Comparison of ENCODE assay signal across 21 cellular contexts in genomic region chr16:89435051-89435450, GRCh38. TPM values are rescaled to one million over a fixed set of nuclear protein-coding genes. Genes with fewer than 3 reads are reported as not detected.
DNase-seq lines count a peak whose midpoint lies in the region; ATAC-seq, FAIRE-seq and TF ChIP-seq lines count a peak whose summit lies in the region.
"Had no signal": no experiment of that assay in that cellular context is flagged by ENCODE, and none has a peak within 500 bp of the region (broad histone marks: within the 10 kb centered on the region; RNA-seq: fewer than 3 reads in every experiment).

No MANE protein-coding gene starts in this region.

- H3K4me1 ChIP-seq in A549 (peaks cover 37% of the 10 kb centered on the region), osteoblast (ENCODE audit: insufficient read depth, low read length) (peaks cover 16% of the 10 kb centered on the region)
- H3K4me1 ChIP-seq in CD4-positive, CD25-positive, alpha-beta regulatory T cell (ENCODE audit: control insufficient read depth, insufficient read depth, low read length, poor library complexity, severe bottlenecking): peaks cover 89% of the 10 kb centered on the region

- peaks cover 98% of the 10 kb centered on the region for H3K79me2 ChIP-seq in osteoblast (ENCODE audit: insufficient read depth, low read length)

- no peak for TF ChIP-seq EP300 in A549 (IDR thresholded peaks at IDR 0.05)

- peaks cover 96% of the 10 kb centered on the region for H4K20me1 ChIP-seq in osteoblast (ENCODE audit: insufficient read depth, low read length)

- H3K4me2 ChIP-seq in A549: no peak overlapping the region
- no peak overlapping the region for H3K4me2 ChIP-seq in osteoblast (ENCODE audit: insufficient read depth, low read length)

- DNase-seq in A549 (ENCODE audit: low read depth in 1 of 2, low spot score in 1 of 2) (peak in 1 of 2 experiments; percentile 41), memory B cell (ENCODE audit: low spot score in 2 of 2) (no peak), GM19239 (ENCODE audit: insufficient read length, low spot score) (no peak), activated gamma-delta T cell (lab: John Stamatoyannopoulos, UW) (no peak), osteoblast (ENCODE audit: insufficient read length, low spot score, missing footprints) (no peak)
- no peak for DNase-seq in CD4-positive, CD25-positive, alpha-beta regulatory T cell
- peak; percentile 40 for DNase-seq in activated CD8-positive, alpha-beta T cell treated with anti-CD3 and anti-CD28 coated beads for 36 hours
- DNase-seq: activated CD8-positive, alpha-beta memory T cell treated with anti-CD3 and anti-CD28 coated beads for 24 hours; DMS53; HCEC 1CT; mesenchymal stem cell; MG63; NCI-H2081 treated with DMSO at 0.1 percent for 48 hours; NCI-H526 had no signal

- no peak for TF ChIP-seq POLR2A in A549 (IDR thresholded peaks at IDR 0.05; ENCODE audit: low read length)

- H2AFZ ChIP-seq in osteoblast (ENCODE audit: low read length): no peak overlapping the region

- H3K27ac Mint-ChIP-seq in CD4-positive, CD25-positive, alpha-beta regulatory T cell: peak overlapping the region; percentile 80 to 98 (median 97)
- H3K27ac Mint-ChIP-seq in activated CD8-positive, alpha-beta T cell treated with anti-CD3 and anti-CD28 coated beads for 36 hours: peak overlapping the region; percentile 58
- peak overlapping the region; percentile 87 for H3K27ac Mint-ChIP-seq in memory B cell

- H3K9me3 Mint-ChIP-seq in CD4-positive, CD25-positive, alpha-beta regulatory T cell: no peaks in the 10 kb centered on the region
- no peaks in the 10 kb centered on the region for H3K9me3 Mint-ChIP-seq in activated CD8-positive, alpha-beta T cell treated with anti-CD3 and anti-CD28 coated beads for 36 hours
- no peaks in the 10 kb centered on the region for H3K9me3 Mint-ChIP-seq in memory B cell

- no peaks in the 10 kb centered on the region for H3K36me3 ChIP-seq in CD4-positive, CD25-positive, alpha-beta regulatory T cell (ENCODE audit: control insufficient read depth, insufficient read depth, low read length)
- peaks cover 3% of the 10 kb centered on the region for H3K36me3 ChIP-seq in osteoblast (ENCODE audit: insufficient read depth, low read length)
- H3K36me3 ChIP-seq: adrenal gland, cardiac muscle cell had no signal

- H3K4me3 ChIP-seq in A549: no peak overlapping the region
- H3K4me3 ChIP-seq in CD4-positive, CD25-positive, alpha-beta regulatory T cell (ENCODE audit: low read depth, low read length): peak overlapping the region; percentile 69
- H3K4me3 ChIP-seq in osteoblast (ENCODE audit: insufficient read depth, low read length): no peak overlapping the region
- H3K4me3 ChIP-seq: adrenal gland, cardiac muscle cell, MG63, right atrium auricular region, SJSA1 had no signal

- H3K27me3 Mint-ChIP-seq in CD4-positive, CD25-positive, alpha-beta regulatory T cell: no peaks in the 10 kb centered on the region
- H3K27me3 Mint-ChIP-seq in activated CD8-positive, alpha-beta T cell treated with anti-CD3 and anti-CD28 coated beads for 36 hours: no peaks in the 10 kb centered on the region
- H3K27me3 Mint-ChIP-seq in memory B cell: no peaks in the 10 kb centered on the region

- no peak for ATAC-seq in A549
- no peak for ATAC-seq in CD4-positive, CD25-positive, alpha-beta regulatory T cell (ENCODE audit: low read depth in 2 of 2)
- peak; percentile 24 for ATAC-seq in activated CD8-positive, alpha-beta T cell treated with anti-CD3 and anti-CD28 coated beads for 36 hours
- no peak for ATAC-seq in memory B cell (ENCODE audit: low read depth)

- no peak overlapping the region for H3K27ac ChIP-seq in A549
- peak overlapping the region; percentile 29 for H3K27ac ChIP-seq in CD4-positive, CD25-positive, alpha-beta regulatory T cell (ENCODE audit: insufficient read depth, low read length, poor library complexity, severe bottlenecking)
- no peak overlapping the region for H3K27ac ChIP-seq in osteoblast (ENCODE audit: low read depth, low read length)
- H3K27ac ChIP-seq: cardiac muscle cell, right atrium auricular region, SJSA1 had no signal

- H3K4me3 Mint-ChIP-seq in CD4-positive, CD25-positive, alpha-beta regulatory T cell: peak overlapping the region; percentile 79 to 90 (median 85)
- peak overlapping the region; percentile 58 for H3K4me3 Mint-ChIP-seq in activated CD8-positive, alpha-beta T cell treated with anti-CD3 and anti-CD28 coated beads for 36 hours
- no peak overlapping the region for H3K4me3 Mint-ChIP-seq in memory B cell

- H3K9me3 ChIP-seq in A549 (no peaks in the 10 kb centered on the region), osteoblast (ENCODE audit: low read depth, low read length) (no peaks in the 10 kb centered on the region)
- H3K9me3 ChIP-seq in CD4-positive, CD25-positive, alpha-beta regulatory T cell (ENCODE audit: control insufficient read depth in 2 of 2, low read length in 2 of 2): no peaks in the 10 kb centered on the region
- H3K9me3 ChIP-seq: adrenal gland, heart left ventricle, MG63, right atrium auricular region, SJSA1 had no signal

- 92% methylated on average over 6 of the region's 6 CpGs for WGBS in A549 (ENCODE audit: missing lambda C conversion rate)

- intact Hi-C loops in activated CD8-positive, alpha-beta T cell treated with anti-CD3 and anti-CD28 coated beads for 36 hours (cut with micrococcal nuclease): no loop called here

- H3K27me3 ChIP-seq in CD4-positive, CD25-positive, alpha-beta regulatory T cell (ENCODE audit: control insufficient read depth, insufficient read depth, low read length): no peaks in the 10 kb centered on the region
- no peaks in the 10 kb centered on the region for H3K27me3 ChIP-seq in osteoblast (ENCODE audit: insufficient read depth, low read length)
- H3K27me3 ChIP-seq: adrenal gland, cardiac muscle cell, heart left ventricle, MG63, right atrium auricular region, SJSA1 had no signal

- POLR2A ChIA-PET in A549 (lab: Yijun Ruan, JAX): no interaction called here
- POLR2A ChIA-PET in activated CD8-positive, alpha-beta T cell treated with anti-CD3 and anti-CD28 coated beads for 36 hours (lab: Charles Lee): interaction anchor here (1.2 to 3.0 kb wide), 4 partner anchors 11 to 60 kb away, joined by 3 to 15 read pairs (median 6); no protein-coding TSS in a partner anchor

- H3K36me3 Mint-ChIP-seq in CD4-positive, CD25-positive, alpha-beta regulatory T cell: peaks cover 21% of the 10 kb centered on the region
- peaks cover 26% of the 10 kb centered on the region for H3K36me3 Mint-ChIP-seq in activated CD8-positive, alpha-beta T cell treated with anti-CD3 and anti-CD28 coated beads for 36 hours (ENCODE audit: low read depth)
- peaks cover 21% of the 10 kb centered on the region for H3K36me3 Mint-ChIP-seq in memory B cell

- no peak for TF ChIP-seq RAD21 in A549 (conservative IDR thresholded peaks at IDR 0.05 in 1 of 2, IDR thresholded peaks at IDR 0.05 in 1 of 2)

- TF ChIP-seq CTCF in A549 (IDR thresholded peaks at IDR 0.05): no peak
- TF ChIP-seq CTCF in activated CD8-positive, alpha-beta T cell treated with anti-CD3 and anti-CD28 coated beads for 36 hours (IDR thresholded peaks at IDR 0.05): no peak
- TF ChIP-seq CTCF in osteoblast (IDR thresholded peaks at IDR 0.05; ENCODE audit: extremely low read depth, low read depth, low read length): no peak

- CTCF ChIA-PET in A549 (lab: Yijun Ruan, JAX): interaction anchor here (0.7 to 1.0 kb wide), 2 partner anchors 26 to 97 kb away, joined by 3 to 4 read pairs; no protein-coding TSS in a partner anchor
- CTCF ChIA-PET in activated CD8-positive, alpha-beta T cell treated with anti-CD3 and anti-CD28 coated beads for 36 hours (lab: Charles Lee): interaction anchor here (0.7 kb wide), 1 partner anchor 22 kb away, joined by 3 read pairs; no protein-coding TSS in a partner anchor

- peaks cover 0 to 58% (median 37%) of the 10 kb centered on the region in 4 donors for H3K4me1 Mint-ChIP-seq in CD4-positive, CD25-positive, alpha-beta regulatory T cell
- H3K4me1 Mint-ChIP-seq in activated CD8-positive, alpha-beta T cell treated with anti-CD3 and anti-CD28 coated beads for 36 hours (ENCODE audit: low read depth): peaks cover 60% of the 10 kb centered on the region
- H3K4me1 Mint-ChIP-seq in memory B cell: peaks cover 37% of the 10 kb centered on the region

- FAIRE-seq in A549 (lab: Jason Lieb, UNC) (no peak), GM19239 (lab: Jason Lieb, UNC) (no peak)
- FAIRE-seq: keratinocyte, TTC549 had no signal

TF ChIP-seq in A549, 52 proteins besides CTCF, POLR2A, EP300 and RAD21:
- TF ChIP-seq ZC3H11A (IDR thresholded peaks at IDR 0.05) (no peak), POLR2AphosphoS2 (conservative IDR thresholded peaks at IDR 0.05; ENCODE audit: low read length) (no peak), FOSL2 (IDR thresholded peaks at IDR 0.05) (no peak), FOSL2 (CRISPR knock-in tag; IDR thresholded peaks at IDR 0.05) (no peak), ZNF302 (CRISPR knock-in tag; IDR thresholded peaks at IDR 0.05) (no peak), MAFK (IDR thresholded peaks at IDR 0.05; ENCODE audit: partially characterized antibody) (peak; percentile 93), CHD2 (IDR thresholded peaks at IDR 0.05; ENCODE audit: low read length, partially characterized antibody) (no peak), HES2 (IDR thresholded peaks at IDR 0.05) (no peak)

RNA-seq across cellular contexts. Expression of gene ANKRD11, which starts 55.3 kb away (rescaled TPM):
- polyA plus RNA-seq in A549 (2011; rRNA removed) (54.9 and 57.4 TPM in 2 replicates), A549 (2017; fragmentation: RNase III; extraction: RNeasy Plus Mini Kit Qiagen cat#74134 plus additional on column Dnase treatment) (50.4 to 56.7 TPM (median 53.6 TPM) in 3 replicates)
- 56.7 and 61.7 TPM in 2 replicates for polyA plus RNA-seq in A549 (2012; cell fraction: cytosol; rRNA removed)
- 130 and 154 TPM in 2 replicates for polyA plus RNA-seq in A549 (2012; cell fraction: nucleus; rRNA removed)
- polyA minus RNA-seq in A549 (2011; rRNA and poly(A)+ RNA removed): 43.6 and 69.7 TPM in 2 replicates
- total RNA-seq in CD4-positive, CD25-positive, alpha-beta regulatory T cell: 323 TPM
- polyA plus RNA-seq in CD4-positive, CD25-positive, alpha-beta regulatory T cell: 10 to 100 TPM in 3 of 4 donors, 1 to 10 TPM in 1; 8.7 to 19.4 (median 14.3) TPM
- 100 to 1,000 TPM; 145 to 147 TPM for total RNA-seq in activated CD8-positive, alpha-beta T cell treated with anti-CD3 and anti-CD28 coated beads for 36 hours
- total RNA-seq in osteoblast: 78.4 and 97.4 TPM in 2 replicates
